ENCODE assay signal across 12 cellular contexts in genomic region chr7:80288175-80289122, GRCh38.
DNase-seq lines count a peak whose midpoint lies in the region; ATAC-seq, FAIRE-seq and TF ChIP-seq lines count a peak whose summit lies in the region.
"Had no signal": no experiment of that assay in that cellular context is flagged by ENCODE, and none has a peak within 500 bp of the region (broad histone marks: within the 10 kb centered on the region; RNA-seq: fewer than 3 reads in every experiment).

No MANE protein-coding gene starts in this region.

- no peaks in the 10 kb centered on the region for H3K27me3 ChIP-seq in A673 (replicated peaks; ENCODE audit: insufficient read depth, low read depth, low read length, poor library complexity)
- H3K27me3 ChIP-seq in gastroesophageal sphincter = no peaks in the 10 kb centered on the region

- TF ChIP-seq POLR2A in H54 (IDR thresholded peaks at IDR 0.05; ENCODE audit: low read depth, low read length) = no peak
- TF ChIP-seq POLR2A in gastroesophageal sphincter (IDR thresholded peaks at IDR 0.05) = no peak

- H3K4me1 ChIP-seq in A673 (ENCODE audit: insufficient read depth, low read length, poor library complexity, severe bottlenecking) = no peaks in the 10 kb centered on the region
- H3K4me1 ChIP-seq in gastroesophageal sphincter = no peaks in the 10 kb centered on the region

- TF ChIP-seq EP300 in gastroesophageal sphincter (IDR thresholded peaks at IDR 0.05) = no peak

- TF ChIP-seq CTCF in A673 (conservative IDR thresholded peaks at IDR 0.05; ENCODE audit: low read depth, low read length) = peak; percentile 52
- TF ChIP-seq CTCF in gastroesophageal sphincter (IDR thresholded peaks at IDR 0.05) = peak in 2 of 4 experiments; percentile 11 to 19

- H3K36me3 ChIP-seq in A673 (ENCODE audit: insufficient read depth, low read length, poor library complexity, severe bottlenecking) (no peaks in the 10 kb centered on the region), gastroesophageal sphincter (no peaks in the 10 kb centered on the region)

- no peaks in the 10 kb centered on the region for H3K9me3 ChIP-seq in A673 (ENCODE audit: low read depth, low read length, poor library complexity, severe bottlenecking)
- H3K9me3 ChIP-seq in gastroesophageal sphincter = no peaks in the 10 kb centered on the region

- peaks cover 7 to 12% of the 10 kb centered on the region in 2 donors for H3K36me3 Mint-ChIP-seq in activated naive CD4-positive, alpha-beta T cell treated with anti-CD3 and anti-CD28 coated beads, Interleukin-2, amount 50 U/mL, for 72 hours
- H3K36me3 Mint-ChIP-seq: activated naive CD8-positive, alpha-beta T cell had no signal

- H3K27ac ChIP-seq in A673 (ENCODE audit: low read depth, low read length, poor library complexity, severe bottlenecking) = no peak overlapping the region
- no peak overlapping the region for H3K27ac ChIP-seq in gastroesophageal sphincter

- BruUV-seq in A673 (replicated peaks; lab: Mats Ljungman, UMichigan) = no TSS peak

- 57% methylated on average over 1 of the region's 4 CpGs; no CpG with 5 or more reads in 1 of the 2 donors for WGBS in gastroesophageal sphincter (ENCODE audit: low coverage in 1 of 2), 2 donors

- CTCF ChIA-PET in A673 (lab: Charles Lee) = no interaction called here

- H3K9me3 Mint-ChIP-seq in activated naive CD4-positive, alpha-beta T cell treated with anti-CD3 and anti-CD28 coated beads, Interleukin-2, amount 50 U/mL, for 72 hours = peaks cover 11 to 19% of the 10 kb centered on the region in 2 donors

- ATAC-seq in GM21576 (IDR thresholded peaks at IDR 0.05; ENCODE audit: unreplicated experiment) = no peak
- no peak for ATAC-seq in activated naive CD4-positive, alpha-beta T cell treated with anti-CD3 and anti-CD28 coated beads, Interleukin-2, amount 50 U/mL, for 72 hours
- ATAC-seq in gastroesophageal sphincter = no peak
- ATAC-seq: right cardiac atrium had no signal

- no peak overlapping the region for H3K27ac Mint-ChIP-seq in activated naive CD4-positive, alpha-beta T cell treated with anti-CD3 and anti-CD28 coated beads, Interleukin-2, amount 50 U/mL, for 72 hours
- H3K27ac Mint-ChIP-seq: activated naive CD8-positive, alpha-beta T cell had no signal

- POLR2A ChIA-PET in A673 (lab: Charles Lee; ENCODE audit: low non-redundant PET) = no interaction called here

- H3K4me3 ChIP-seq in A673 (ENCODE audit: low read depth, low read length, poor library complexity, severe bottlenecking) (no peak overlapping the region), gastroesophageal sphincter (no peak overlapping the region)

- intact Hi-C loops in A673 (cut with micrococcal nuclease; ENCODE audit: unreplicated experiment) = loop anchor here (5.0 to 10.0 kb wide), 2 partner anchors 194 to 231 kb away; no protein-coding TSS in a partner anchor

- DNase-seq in A673 (ENCODE audit: low spot score) = peak; percentile 41
- peak; percentile 13 for DNase-seq in H54 (ENCODE audit: insufficient read length, low spot score)
- peak; percentile 87 for DNase-seq in amniotic epithelial cell (ENCODE audit: low read depth)
- DNase-seq in kidney glomerular epithelial cell (lab: John Stamatoyannopoulos, UW) = peak; percentile 72
- DNase-seq in activated naive CD4-positive, alpha-beta T cell treated with anti-CD3 and anti-CD28 coated beads, Interleukin-2, amount 50 U/mL, for 72 hours (ENCODE audit: low spot score in 2 of 2) = no peak
- DNase-seq in mesenteric fat pad (ENCODE audit: low spot score) = no peak
- DNase-seq: activated CD4-positive, CD25-positive, alpha-beta regulatory T cell; right cardiac atrium had no signal

- peak; percentile 92 for FAIRE-seq in H54 (lab: Jason Lieb, UNC)
- FAIRE-seq: GM18507 had no signal

Comparison
In these comparisons a context has a peak if more than half of its experiments do, and no peak if none do; other contexts are left out.
1. DNase-seq: peak in A673 (single experiment), H54 (single experiment), amniotic epithelial cell (single experiment) and kidney glomerular epithelial cell (single experiment); none in activated naive CD4-positive, alpha-beta T cell treated with anti-CD3 and anti-CD28 coated beads, Interleukin-2, amount 50 U/mL, for 72 hours (0 of 2) and mesenteric fat pad (single experiment).